ENCODE assay signal across 1 cellular context in the genomic region with DNA sequence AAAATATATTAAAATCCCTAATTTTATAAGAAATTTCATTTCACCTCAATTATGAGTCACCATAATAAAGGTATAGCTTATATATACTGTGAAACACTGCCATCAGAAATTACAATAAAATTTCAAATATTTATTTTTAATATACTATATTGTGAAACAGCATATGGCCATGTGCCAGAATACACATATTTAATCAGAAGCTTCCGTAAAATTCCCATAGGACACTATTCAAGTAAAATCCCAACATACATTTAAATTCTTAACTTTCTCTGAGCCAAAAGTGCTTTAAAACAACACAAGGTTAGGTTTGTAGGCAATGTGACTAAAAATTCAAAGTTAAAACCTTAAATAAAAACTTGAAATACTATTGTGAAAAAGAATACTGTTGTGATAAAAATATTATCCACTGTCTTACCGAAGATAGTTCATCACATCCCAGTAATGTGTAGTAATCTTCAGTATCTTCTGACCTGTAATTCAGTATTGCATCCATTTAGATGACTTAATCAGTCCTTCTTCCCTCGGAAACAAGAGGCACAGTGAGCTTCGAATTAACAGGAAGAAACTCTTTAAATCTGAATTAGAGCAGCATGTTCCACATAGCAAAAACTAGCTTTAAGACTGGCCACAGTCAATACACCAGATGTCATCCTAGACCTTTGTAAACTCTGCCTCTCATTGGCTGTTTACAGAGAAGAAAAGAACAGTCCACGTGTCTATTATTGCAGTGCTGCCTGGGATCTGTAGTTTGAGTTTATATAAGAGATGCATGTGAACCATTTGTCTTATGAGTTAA.
A peak's percentile ranks its signal among the peaks of the same experiment; 100 is the strongest.
TF ChIP-seq lines count a peak whose summit lies in the region.

Gene DNAJC12 (minus strand): TSS at position 670 of the 796 bp plus-strand sequence. CDS start 177 bp downstream, at position 493.

TF ChIP-seq in HEK293, 187 proteins besides CTCF, POLR2A, EP300 and RAD21 (continued from another document):
- TF ChIP-seq SCRT2 (tag by site-specific recombination; IDR thresholded peaks at IDR 0.05) (no peak), ZNF473 (tag by site-specific recombination; IDR thresholded peaks at IDR 0.05) (no peak), PRDM6 (tag by site-specific recombination; IDR thresholded peaks at IDR 0.05) (peak; percentile 93), ZNF510 (tag by site-specific recombination; IDR thresholded peaks at IDR 0.05; ENCODE audit: insufficient replicate concordance) (no peak), SETDB1 (IDR thresholded peaks at IDR 0.05; ENCODE audit: insufficient read length, low read length) (peak; percentile 21), REPIN1 (tag by site-specific recombination; IDR thresholded peaks at IDR 0.05; ENCODE audit: low read depth) (no peak), ZNF223 (tag by site-specific recombination; IDR thresholded peaks at IDR 0.05) (no peak), ZSCAN23 (tag by site-specific recombination; IDR thresholded peaks at IDR 0.05) (no peak), ZNF121 (tag by site-specific recombination; IDR thresholded peaks at IDR 0.05) (no peak), ZNF629 (tag by site-specific recombination; IDR thresholded peaks at IDR 0.05) (peak; percentile 26; the same call in 1 of the 2 replicates), GLIS1 (tag by site-specific recombination; IDR thresholded peaks at IDR 0.05) (no peak), ZNF785 (tag by site-specific recombination; IDR thresholded peaks at IDR 0.05) (no peak), ZNF560 (tag by site-specific recombination; IDR thresholded peaks at IDR 0.05; ENCODE audit: borderline replicate concordance) (no peak), KLF1 (tag by site-specific recombination; IDR thresholded peaks at IDR 0.05) (no peak), GLIS2 (tag by site-specific recombination; IDR thresholded peaks at IDR 0.05) (no peak), ZNF132 (tag by site-specific recombination; IDR thresholded peaks at IDR 0.05; ENCODE audit: borderline replicate concordance) (no peak), ZNF391 (tag by site-specific recombination; IDR thresholded peaks at IDR 0.05; ENCODE audit: borderline replicate concordance, low read depth) (no peak), ZFP69B (tag by site-specific recombination; IDR thresholded peaks at IDR 0.05) (peak; percentile 69), ZNF677 (tag by site-specific recombination; IDR thresholded peaks at IDR 0.05) (no peak), ZNF24 (tag by site-specific recombination; IDR thresholded peaks at IDR 0.05) (peak; percentile 56; the same call in 1 of the 2 replicates), ZNF266 (tag by site-specific recombination; IDR thresholded peaks at IDR 0.05; ENCODE audit: low read depth) (no peak), ZNF114 (tag by site-specific recombination; IDR thresholded peaks at IDR 0.05) (no peak), ZNF664 (tag by site-specific recombination; IDR thresholded peaks at IDR 0.05) (no peak), KLF9 (tag by site-specific recombination; IDR thresholded peaks at IDR 0.05; ENCODE audit: low read depth) (no peak), ZNF133 (tag by site-specific recombination; IDR thresholded peaks at IDR 0.05) (no peak), ZNF423 (tag by site-specific recombination; IDR thresholded peaks at IDR 0.05) (no peak), ZNF777 (tag by site-specific recombination; IDR thresholded peaks at IDR 0.05; ENCODE audit: borderline replicate concordance) (no peak), GFI1B (tag by site-specific recombination; IDR thresholded peaks at IDR 0.05) (no peak), ZNF48 (tag by site-specific recombination; IDR thresholded peaks at IDR 0.05) (no peak), ZNF548 (tag by site-specific recombination; IDR thresholded peaks at IDR 0.05) (no peak), ZNF585B (tag by site-specific recombination; IDR thresholded peaks at IDR 0.05) (no peak), ZBTB7A (tag by site-specific recombination; IDR thresholded peaks at IDR 0.05; ENCODE audit: low read depth) (no peak), ZNF416 (tag by site-specific recombination; IDR thresholded peaks at IDR 0.05) (no peak), PRDM1 (tag by site-specific recombination; IDR thresholded peaks at IDR 0.05) (no peak), SP2 (tag by site-specific recombination; IDR thresholded peaks at IDR 0.05) (peak; percentile 42), SALL2 (tag by site-specific recombination; IDR thresholded peaks at IDR 0.05; ENCODE audit: borderline replicate concordance) (no peak), ZNF660 (tag by site-specific recombination; IDR thresholded peaks at IDR 0.05) (no peak), ZNF658 (tag by site-specific recombination; IDR thresholded peaks at IDR 0.05) (no peak), ZNF426 (tag by site-specific recombination; IDR thresholded peaks at IDR 0.05) (no peak), ZNF10 (tag by site-specific recombination; IDR thresholded peaks at IDR 0.05) (no peak), ZNF600 (tag by site-specific recombination; IDR thresholded peaks at IDR 0.05) (0 out of 2 replicates have a peak, but pooled peaks have one; percentile 21), SP3 (tag by site-specific recombination; IDR thresholded peaks at IDR 0.05) (peak; percentile 18; the same call in 1 of the 2 replicates), ZNF449 (tag by site-specific recombination; IDR thresholded peaks at IDR 0.05) (no peak; the same call in 1 of the 2 replicates), ZEB2 (tag by site-specific recombination; IDR thresholded peaks at IDR 0.05) (0 out of 2 replicates have a peak, but pooled peaks have one; percentile 31), ZNF404 (tag by site-specific recombination; IDR thresholded peaks at IDR 0.05) (no peak), GLI4 (tag by site-specific recombination; IDR thresholded peaks at IDR 0.05) (no peak), ZNF157 (tag by site-specific recombination; IDR thresholded peaks at IDR 0.05) (no peak)
- TF ChIP-seq, protein P1, sequence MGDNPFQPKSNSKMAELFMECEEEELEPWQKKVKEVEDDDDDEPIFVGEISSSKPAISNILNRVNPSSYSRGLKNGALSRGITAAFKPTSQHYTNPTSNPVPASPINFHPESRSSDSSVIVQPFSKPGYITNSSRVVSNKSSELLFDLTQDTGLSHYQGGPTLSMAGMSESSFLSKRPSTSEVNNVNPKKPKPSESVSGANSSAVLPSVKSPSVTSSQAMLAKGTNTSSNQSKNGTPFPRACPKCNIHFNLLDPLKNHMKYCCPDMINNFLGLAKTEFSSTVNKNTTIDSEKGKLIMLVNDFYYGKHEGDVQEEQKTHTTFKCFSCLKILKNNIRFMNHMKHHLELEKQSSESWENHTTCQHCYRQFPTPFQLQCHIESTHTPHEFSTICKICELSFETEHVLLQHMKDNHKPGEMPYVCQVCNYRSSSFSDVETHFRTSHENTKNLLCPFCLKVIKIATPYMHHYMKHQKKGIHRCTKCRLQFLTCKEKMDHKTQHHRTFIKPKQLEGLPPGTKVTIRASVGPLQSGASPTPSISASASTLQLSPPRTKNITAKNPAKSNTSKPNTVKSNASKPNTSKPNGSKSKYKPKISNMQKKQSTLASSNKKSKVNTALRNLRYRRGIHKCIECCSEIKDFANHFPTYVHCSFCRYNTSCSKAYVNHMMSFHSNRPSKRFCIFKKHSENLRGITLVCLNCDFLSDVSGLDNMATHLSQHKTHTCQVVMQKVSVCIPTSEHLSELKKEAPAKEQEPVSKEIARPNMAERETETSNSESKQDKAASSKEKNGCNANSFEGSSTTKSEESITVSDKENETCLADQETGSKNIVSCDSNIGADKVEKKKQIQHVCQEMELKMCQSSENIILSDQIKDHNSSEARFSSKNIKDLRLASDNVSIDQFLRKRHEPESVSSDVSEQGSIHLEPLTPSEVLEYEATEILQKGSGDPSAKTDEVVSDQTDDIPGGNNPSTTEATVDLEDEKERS (tag by site-specific recombination; IDR thresholded peaks at IDR 0.05): no peak
- TF ChIP-seq, protein P2, sequence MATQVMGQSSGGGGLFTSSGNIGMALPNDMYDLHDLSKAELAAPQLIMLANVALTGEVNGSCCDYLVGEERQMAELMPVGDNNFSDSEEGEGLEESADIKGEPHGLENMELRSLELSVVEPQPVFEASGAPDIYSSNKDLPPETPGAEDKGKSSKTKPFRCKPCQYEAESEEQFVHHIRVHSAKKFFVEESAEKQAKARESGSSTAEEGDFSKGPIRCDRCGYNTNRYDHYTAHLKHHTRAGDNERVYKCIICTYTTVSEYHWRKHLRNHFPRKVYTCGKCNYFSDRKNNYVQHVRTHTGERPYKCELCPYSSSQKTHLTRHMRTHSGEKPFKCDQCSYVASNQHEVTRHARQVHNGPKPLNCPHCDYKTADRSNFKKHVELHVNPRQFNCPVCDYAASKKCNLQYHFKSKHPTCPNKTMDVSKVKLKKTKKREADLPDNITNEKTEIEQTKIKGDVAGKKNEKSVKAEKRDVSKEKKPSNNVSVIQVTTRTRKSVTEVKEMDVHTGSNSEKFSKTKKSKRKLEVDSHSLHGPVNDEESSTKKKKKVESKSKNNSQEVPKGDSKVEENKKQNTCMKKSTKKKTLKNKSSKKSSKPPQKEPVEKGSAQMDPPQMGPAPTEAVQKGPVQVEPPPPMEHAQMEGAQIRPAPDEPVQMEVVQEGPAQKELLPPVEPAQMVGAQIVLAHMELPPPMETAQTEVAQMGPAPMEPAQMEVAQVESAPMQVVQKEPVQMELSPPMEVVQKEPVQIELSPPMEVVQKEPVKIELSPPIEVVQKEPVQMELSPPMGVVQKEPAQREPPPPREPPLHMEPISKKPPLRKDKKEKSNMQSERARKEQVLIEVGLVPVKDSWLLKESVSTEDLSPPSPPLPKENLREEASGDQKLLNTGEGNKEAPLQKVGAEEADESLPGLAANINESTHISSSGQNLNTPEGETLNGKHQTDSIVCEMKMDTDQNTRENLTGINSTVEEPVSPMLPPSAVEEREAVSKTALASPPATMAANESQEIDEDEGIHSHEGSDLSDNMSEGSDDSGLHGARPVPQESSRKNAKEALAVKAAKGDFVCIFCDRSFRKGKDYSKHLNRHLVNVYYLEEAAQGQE (tag by site-specific recombination; IDR thresholded peaks at IDR 0.05): no peak
- TF ChIP-seq, protein P3, sequence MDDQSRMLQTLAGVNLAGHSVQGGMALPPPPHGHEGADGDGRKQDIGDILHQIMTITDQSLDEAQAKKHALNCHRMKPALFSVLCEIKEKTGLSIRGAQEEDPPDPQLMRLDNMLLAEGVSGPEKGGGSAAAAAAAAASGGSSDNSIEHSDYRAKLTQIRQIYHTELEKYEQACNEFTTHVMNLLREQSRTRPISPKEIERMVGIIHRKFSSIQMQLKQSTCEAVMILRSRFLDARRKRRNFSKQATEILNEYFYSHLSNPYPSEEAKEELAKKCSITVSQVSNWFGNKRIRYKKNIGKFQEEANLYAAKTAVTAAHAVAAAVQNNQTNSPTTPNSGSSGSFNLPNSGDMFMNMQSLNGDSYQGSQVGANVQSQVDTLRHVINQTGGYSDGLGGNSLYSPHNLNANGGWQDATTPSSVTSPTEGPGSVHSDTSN (CRISPR knock-in tag; IDR thresholded peaks at IDR 0.05): no peak
- TF ChIP-seq, protein P4, sequence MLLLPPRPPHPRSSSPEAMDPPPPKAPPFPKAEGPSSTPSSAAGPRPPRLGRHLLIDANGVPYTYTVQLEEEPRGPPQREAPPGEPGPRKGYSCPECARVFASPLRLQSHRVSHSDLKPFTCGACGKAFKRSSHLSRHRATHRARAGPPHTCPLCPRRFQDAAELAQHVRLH (tag by site-specific recombination; IDR thresholded peaks at IDR 0.05): no peak
- TF ChIP-seq, protein P5, sequence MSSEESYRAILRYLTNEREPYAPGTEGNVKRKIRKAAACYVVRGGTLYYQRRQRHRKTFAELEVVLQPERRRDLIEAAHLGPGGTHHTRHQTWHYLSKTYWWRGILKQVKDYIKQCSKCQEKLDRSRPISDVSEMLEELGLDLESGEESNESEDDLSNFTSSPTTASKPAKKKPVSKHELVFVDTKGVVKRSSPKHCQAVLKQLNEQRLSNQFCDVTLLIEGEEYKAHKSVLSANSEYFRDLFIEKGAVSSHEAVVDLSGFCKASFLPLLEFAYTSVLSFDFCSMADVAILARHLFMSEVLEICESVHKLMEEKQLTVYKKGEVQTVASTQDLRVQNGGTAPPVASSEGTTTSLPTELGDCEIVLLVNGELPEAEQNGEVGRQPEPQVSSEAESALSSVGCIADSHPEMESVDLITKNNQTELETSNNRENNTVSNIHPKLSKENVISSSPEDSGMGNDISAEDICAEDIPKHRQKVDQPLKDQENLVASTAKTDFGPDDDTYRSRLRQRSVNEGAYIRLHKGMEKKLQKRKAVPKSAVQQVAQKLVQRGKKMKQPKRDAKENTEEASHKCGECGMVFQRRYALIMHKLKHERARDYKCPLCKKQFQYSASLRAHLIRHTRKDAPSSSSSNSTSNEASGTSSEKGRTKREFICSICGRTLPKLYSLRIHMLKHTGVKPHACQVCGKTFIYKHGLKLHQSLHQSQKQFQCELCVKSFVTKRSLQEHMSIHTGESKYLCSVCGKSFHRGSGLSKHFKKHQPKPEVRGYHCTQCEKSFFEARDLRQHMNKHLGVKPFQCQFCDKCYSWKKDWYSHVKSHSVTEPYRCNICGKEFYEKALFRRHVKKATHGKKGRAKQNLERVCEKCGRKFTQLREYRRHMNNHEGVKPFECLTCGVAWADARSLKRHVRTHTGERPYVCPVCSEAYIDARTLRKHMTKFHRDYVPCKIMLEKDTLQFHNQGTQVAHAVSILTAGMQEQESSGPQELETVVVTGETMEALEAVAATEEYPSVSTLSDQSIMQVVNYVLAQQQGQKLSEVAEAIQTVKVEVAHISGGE (tag by site-specific recombination; conservative IDR thresholded peaks at IDR 0.05; ENCODE audit: low read depth): no peak
